ENCODE assay signal across 1 cellular context in the genomic region with DNA sequence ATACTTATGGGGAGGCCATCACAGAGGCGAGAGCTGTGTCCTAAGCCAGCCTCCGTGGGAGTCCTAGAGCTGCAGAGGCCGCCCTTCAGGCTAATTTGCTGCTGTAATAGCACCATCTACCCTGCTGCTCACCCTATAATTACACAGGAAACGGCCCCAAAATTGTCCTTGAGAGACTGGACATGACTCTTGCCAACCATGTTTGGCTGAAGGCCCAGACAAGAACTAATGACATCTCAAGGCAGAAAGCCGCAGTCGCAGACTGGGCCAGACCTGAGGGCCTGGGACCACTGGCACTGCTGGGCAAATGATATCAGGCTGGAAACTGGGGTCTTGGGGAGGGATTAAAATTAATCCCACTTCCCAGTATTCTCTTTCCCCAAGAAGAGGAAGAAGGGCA.
TF ChIP-seq lines count a peak whose summit lies in the region.

No MANE protein-coding gene starts in this region.

TF ChIP-seq in HepG2, 621 proteins besides CTCF, POLR2A, EP300 and RAD21:
- no peak for TF ChIP-seq ZBTB4 (CRISPR knock-in tag; IDR thresholded peaks at IDR 0.05; ENCODE audit: borderline replicate concordance)
